2 cellular contexts compared by ENCODE assay signal in the genomic region with DNA sequence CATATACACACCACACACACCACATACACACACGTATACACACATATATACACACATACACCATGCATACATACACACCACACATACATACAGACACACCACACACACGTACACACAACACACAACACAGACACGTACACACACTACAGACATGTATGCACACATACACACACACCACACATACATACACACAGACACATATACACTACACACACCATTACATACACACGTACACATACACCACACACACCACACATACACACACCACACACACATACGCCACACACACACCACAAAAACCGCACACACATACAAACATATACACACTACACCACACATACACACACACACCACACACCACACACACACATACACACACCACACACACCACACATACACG.
TF ChIP-seq lines count a peak whose summit lies in the region.

No MANE protein-coding gene starts in this region.

TF ChIP-seq in IMR-90, 13 proteins besides CTCF, POLR2A, EP300 and RAD21:
- TF ChIP-seq CHD1 (IDR thresholded peaks at IDR 0.05; ENCODE audit: low read depth, low read length) (no peak), BHLHE40 (IDR thresholded peaks at IDR 0.05; ENCODE audit: low read depth, low read length) (no peak), CEBPB (IDR thresholded peaks at IDR 0.05; ENCODE audit: low read depth, low read length) (no peak), RFX5 (IDR thresholded peaks at IDR 0.05; ENCODE audit: low read depth, low read length) (no peak), MAZ (IDR thresholded peaks at IDR 0.05; ENCODE audit: borderline replicate concordance, low read depth, low read length) (no peak)
- TF ChIP-seq, protein P1, sequence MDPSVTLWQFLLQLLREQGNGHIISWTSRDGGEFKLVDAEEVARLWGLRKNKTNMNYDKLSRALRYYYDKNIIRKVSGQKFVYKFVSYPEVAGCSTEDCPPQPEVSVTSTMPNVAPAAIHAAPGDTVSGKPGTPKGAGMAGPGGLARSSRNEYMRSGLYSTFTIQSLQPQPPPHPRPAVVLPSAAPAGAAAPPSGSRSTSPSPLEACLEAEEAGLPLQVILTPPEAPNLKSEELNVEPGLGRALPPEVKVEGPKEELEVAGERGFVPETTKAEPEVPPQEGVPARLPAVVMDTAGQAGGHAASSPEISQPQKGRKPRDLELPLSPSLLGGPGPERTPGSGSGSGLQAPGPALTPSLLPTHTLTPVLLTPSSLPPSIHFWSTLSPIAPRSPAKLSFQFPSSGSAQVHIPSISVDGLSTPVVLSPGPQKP (IDR thresholded peaks at IDR 0.05; ENCODE audit: borderline replicate concordance, low read depth, low read length), result no peak

TF ChIP-seq in H1, 55 proteins besides CTCF, POLR2A, EP300 and RAD21:
- TF ChIP-seq CEBPB (IDR thresholded peaks at IDR 0.05; ENCODE audit: low read depth, low read length) (no peak), JUN (IDR thresholded peaks at IDR 0.05; ENCODE audit: low read depth, low read length) (no peak), GABPA (IDR thresholded peaks at IDR 0.05; ENCODE audit: borderline replicate concordance, insufficient read depth, low read length) (no peak), RNF2 (IDR thresholded peaks at IDR 0.05; ENCODE audit: borderline replicate concordance, low read depth, low read length, missing control alignments, poor library complexity, severe bottlenecking) (no peak), ASH2L (IDR thresholded peaks at IDR 0.05; ENCODE audit: low read length) (no peak)
TF ChIP-seq in H1: peak in this region for 0.
